ENCODE assay signal across 8 cellular contexts in the genomic region with DNA sequence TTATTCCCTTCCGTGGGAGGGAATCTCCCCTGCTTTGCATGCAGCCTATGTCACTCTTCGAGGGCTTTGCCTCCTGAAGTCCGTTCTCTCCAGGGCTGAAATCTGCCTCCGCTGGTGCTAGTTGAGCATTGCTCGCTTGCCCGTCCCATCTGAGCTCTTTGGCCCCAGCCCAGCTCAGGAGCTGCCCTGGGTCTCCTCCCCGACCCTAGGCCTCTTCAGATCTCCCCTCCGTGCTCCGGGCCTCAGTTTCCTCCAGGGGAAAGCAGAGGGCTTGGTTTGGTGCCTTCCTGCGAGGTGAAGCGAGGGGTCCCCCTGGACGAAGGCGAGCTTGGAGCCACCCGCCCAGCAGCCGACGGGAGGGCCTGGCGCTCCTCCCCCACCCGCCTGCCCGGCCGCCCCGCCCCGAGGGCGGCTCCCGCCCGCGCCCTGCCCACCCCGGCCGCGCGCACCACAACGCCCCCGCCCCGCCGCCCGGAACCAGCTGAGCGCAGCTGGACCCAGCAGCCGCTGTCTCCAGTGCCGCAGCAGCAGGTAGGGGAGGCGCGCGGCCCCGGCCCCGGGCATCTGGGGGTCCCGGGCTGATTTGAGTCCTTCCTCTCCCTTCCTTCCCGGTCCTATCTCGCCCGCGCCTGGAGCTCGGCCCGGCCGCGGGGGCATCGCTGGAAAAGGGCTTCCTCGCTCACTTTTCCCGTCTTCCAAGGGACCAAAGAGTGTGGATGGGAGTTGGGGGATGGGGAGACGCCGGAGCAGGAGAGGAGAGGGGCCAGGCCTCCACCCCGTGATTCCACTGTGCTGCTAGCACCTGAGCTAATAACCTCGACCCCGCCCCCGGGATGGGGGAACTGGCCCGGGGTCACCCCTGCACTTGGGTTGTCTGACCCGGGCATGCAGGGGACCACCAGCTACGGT. TPM values are rescaled to one million over a fixed set of nuclear protein-coding genes. Genes with fewer than 3 reads are reported as not detected.
DNase-seq lines count a peak whose midpoint lies in the region; ATAC-seq and TF ChIP-seq lines count a peak whose summit lies in the region.

A gene (plus strand): TSS at position 474 of the 909 bp plus-strand sequence. CDS start 33,810 bp downstream, outside the sequence.

- peak within 1 kb of the TSS in 1 of 2 donors; percentile 61 for H3K4me3 ChIP-seq in CD4-positive, alpha-beta memory T cell (ENCODE audit: low read length in 2 of 2)
- H3K4me3 ChIP-seq in ascending aorta (peak within 1 kb of the TSS; percentile 90 to 99), right atrium auricular region (peak within 1 kb of the TSS; percentile 88 to 89)

- no peaks in the 10 kb centered on the region for H3K36me3 Mint-ChIP-seq in CD4-positive, alpha-beta memory T cell
- H3K36me3 Mint-ChIP-seq in T-helper 1 cell treated with Interleukin-12 subunit alpha and Interleukin-12 subunit beta and Interleukin-4 antibody, amounts not matched to agents 30 μg/mL and 1 μg/mL, for 36 hours (ENCODE audit: low read depth): no peaks in the 10 kb centered on the region
- H3K36me3 Mint-ChIP-seq in progenitor cell of endocrine pancreas (ENCODE audit: insufficient read depth): no peaks in the 10 kb centered on the region

- TF ChIP-seq EP300 in Ishikawa (IDR thresholded peaks at IDR 0.05; ENCODE audit: borderline replicate concordance): no peak

- CTCF ChIA-PET in CD4-positive, alpha-beta memory T cell (lab: Charles Lee; ENCODE audit: partially characterized antibody): interaction anchor here (1.2 to 1.9 kb wide), 3 partner anchors 11 to 55 kb away, joined by 3 to 9 read pairs (median 8); no protein-coding TSS in a partner anchor

- peaks cover 3 to 17% (median 9%) of the 10 kb centered on the region in 4 donors for H3K4me1 Mint-ChIP-seq in CD4-positive, alpha-beta memory T cell
- peaks cover 12% of the 10 kb centered on the region for H3K4me1 Mint-ChIP-seq in T-helper 1 cell treated with Interleukin-12 subunit alpha and Interleukin-12 subunit beta and Interleukin-4 antibody, amounts not matched to agents 30 μg/mL and 1 μg/mL, for 36 hours (ENCODE audit: low read depth)
- peaks cover 18% of the 10 kb centered on the region for H3K4me1 Mint-ChIP-seq in progenitor cell of endocrine pancreas (ENCODE audit: low read depth)

- H3K27me3 Mint-ChIP-seq in CD4-positive, alpha-beta memory T cell: no peaks in the 10 kb centered on the region
- H3K27me3 Mint-ChIP-seq in T-helper 1 cell treated with Interleukin-12 subunit alpha and Interleukin-12 subunit beta and Interleukin-4 antibody, amounts not matched to agents 30 μg/mL and 1 μg/mL, for 36 hours (ENCODE audit: low read depth): peaks cover 55% of the 10 kb centered on the region
- H3K27me3 Mint-ChIP-seq in progenitor cell of endocrine pancreas: peaks cover 53% of the 10 kb centered on the region

- H3K9me3 ChIP-seq in CD4-positive, alpha-beta memory T cell (ENCODE audit: control insufficient read depth in 1 of 2, low read length in 2 of 2): no peaks in the 10 kb centered on the region
- no peaks in the 10 kb centered on the region for H3K9me3 ChIP-seq in ascending aorta
- H3K9me3 ChIP-seq in right atrium auricular region: no peaks in the 10 kb centered on the region

- H3K27ac ChIP-seq in CD4-positive, alpha-beta memory T cell (ENCODE audit: low read depth, low read length): no peak within 1 kb of the TSS
- H3K27ac ChIP-seq in ascending aorta: peak within 1 kb of the TSS; percentile 98 to 99
- H3K27ac ChIP-seq in right atrium auricular region: peak within 1 kb of the TSS; percentile 91 to 92

- peak; percentile 15 to 43 (median 22) for DNase-seq in CD4-positive, alpha-beta memory T cell
- DNase-seq in ascending aorta (ENCODE audit: low spot score in 2 of 2): peak in 1 of 2 donors; percentile 91
- DNase-seq in right atrium auricular region (ENCODE audit: low spot score): no peak
- DNase-seq in progenitor cell of endocrine pancreas (ENCODE audit: low spot score, unreplicated experiment): peak; percentile 56

- intact Hi-C loops in CD4-positive, alpha-beta memory T cell (cut with micrococcal nuclease): no loop called here
- intact Hi-C loops in ascending aorta (cut with DNase I): loop anchor here (2.0 kb wide), 3 partner anchors 19 to 103 kb away; a partner anchor contains a TSS

- peak within 1 kb of the TSS; percentile 74 to 88 (median 82) for H3K4me3 Mint-ChIP-seq in CD4-positive, alpha-beta memory T cell
- peak within 1 kb of the TSS; percentile 80 for H3K4me3 Mint-ChIP-seq in T-helper 1 cell treated with Interleukin-12 subunit alpha and Interleukin-12 subunit beta and Interleukin-4 antibody, amounts not matched to agents 30 μg/mL and 1 μg/mL, for 36 hours
- peak within 1 kb of the TSS; percentile 86 for H3K4me3 Mint-ChIP-seq in progenitor cell of endocrine pancreas (ENCODE audit: low read depth)

- no peaks in the 10 kb centered on the region for H3K36me3 ChIP-seq in CD4-positive, alpha-beta memory T cell (ENCODE audit: insufficient read depth, low read length)
- no peaks in the 10 kb centered on the region for H3K36me3 ChIP-seq in ascending aorta
- no peaks in the 10 kb centered on the region for H3K36me3 ChIP-seq in right atrium auricular region

- peak in 1 of 3 experiments; percentile 33 for TF ChIP-seq CTCF in ascending aorta (IDR thresholded peaks at IDR 0.05)
- TF ChIP-seq CTCF in right atrium auricular region (IDR thresholded peaks at IDR 0.05): no peak
- no peak for TF ChIP-seq CTCF in progenitor cell of endocrine pancreas (IDR thresholded peaks at IDR 0.05; ENCODE audit: unreplicated experiment)

- POLR2A ChIA-PET in CD4-positive, alpha-beta memory T cell (lab: Charles Lee; ENCODE audit: partially characterized antibody): interaction anchor here (0.6 kb wide), 1 partner anchor 16 kb away, joined by 4 read pairs; no protein-coding TSS in a partner anchor

- H3K27me3 ChIP-seq in CD4-positive, alpha-beta memory T cell (ENCODE audit: insufficient read depth, low read length): no peaks in the 10 kb centered on the region
- H3K27me3 ChIP-seq in ascending aorta: no peaks in the 10 kb centered on the region
- no peaks in the 10 kb centered on the region for H3K27me3 ChIP-seq in right atrium auricular region

- ATAC-seq in GM21381 (IDR thresholded peaks at IDR 0.05; ENCODE audit: unreplicated experiment): peak; percentile 84
- no peak for ATAC-seq in HG02970 (IDR thresholded peaks at IDR 0.05; ENCODE audit: low FRiP score, unreplicated experiment)

- H3K4me1 ChIP-seq in CD4-positive, alpha-beta memory T cell (ENCODE audit: insufficient read depth, low read length): peaks cover 12% of the 10 kb centered on the region
- H3K4me1 ChIP-seq in ascending aorta: peaks cover 23 to 36% of the 10 kb centered on the region in 2 donors
- H3K4me1 ChIP-seq in right atrium auricular region: peaks cover 0 to 60% of the 10 kb centered on the region in 2 donors

- peaks cover 0 to 2% (median 0%) of the 10 kb centered on the region in 8 donors for H3K9me3 Mint-ChIP-seq in CD4-positive, alpha-beta memory T cell
- H3K9me3 Mint-ChIP-seq in T-helper 1 cell treated with Interleukin-12 subunit alpha and Interleukin-12 subunit beta and Interleukin-4 antibody, amounts not matched to agents 30 μg/mL and 1 μg/mL, for 36 hours: no peaks in the 10 kb centered on the region
- H3K9me3 Mint-ChIP-seq in progenitor cell of endocrine pancreas (ENCODE audit: low read depth): no peaks in the 10 kb centered on the region

- TF ChIP-seq RAD21 in Ishikawa (IDR thresholded peaks at IDR 0.05; ENCODE audit: low read depth): no peak

- peak within 1 kb of the TSS in 3 of 7 donors; percentile 6 to 51 (median 25) for H3K27ac Mint-ChIP-seq in CD4-positive, alpha-beta memory T cell
- H3K27ac Mint-ChIP-seq in T-helper 1 cell treated with Interleukin-12 subunit alpha and Interleukin-12 subunit beta and Interleukin-4 antibody, amounts not matched to agents 30 μg/mL and 1 μg/mL, for 36 hours: peak within 1 kb of the TSS; percentile 63
- H3K27ac Mint-ChIP-seq in progenitor cell of endocrine pancreas: no peak within 1 kb of the TSS

TF ChIP-seq in Ishikawa, 13 proteins besides CTCF, POLR2A, EP300 and RAD21:
- TF ChIP-seq EGR1 (IDR thresholded peaks at IDR 0.05): peak; percentile 76
- TF ChIP-seq CREB1 (IDR thresholded peaks at IDR 0.05; ENCODE audit: low read depth): no peak
- peak; percentile 44; the same call in 1 of the 2 replicates for TF ChIP-seq NFIC (IDR thresholded peaks at IDR 0.05)
- TF ChIP-seq CEBPB (IDR thresholded peaks at IDR 0.05): no peak
- TF ChIP-seq TAF1 (IDR thresholded peaks at IDR 0.05; ENCODE audit: low read depth): no peak
TF ChIP-seq in Ishikawa: peak in this region for 2.

RNA-seq across cellular contexts. Expression of the gene that starts here (rescaled TPM):
- total RNA-seq in CD4-positive, alpha-beta memory T cell: 1 to 10 TPM; 7.8 to 8.7 TPM
- polyA plus RNA-seq in CD4-positive, alpha-beta memory T cell: 1 to 10 TPM; 1.9 to 4.1 TPM
- total RNA-seq in ascending aorta: 3,012 TPM
- 1,000 to 10,000 TPM; 1,444 to 3,478 TPM for total RNA-seq in right atrium auricular region
- 35.0 and 41.4 TPM in 2 replicates for total RNA-seq in progenitor cell of endocrine pancreas

Comparison
In these comparisons a context has a peak if more than half of its experiments do, and no peak if none do; other contexts are left out.
1. RNA of the gene that starts here (total RNA-seq): 1,444 to 3,478 TPM in right atrium auricular region and 3,012 TPM in ascending aorta (single experiment); 35.0 to 41.4 TPM in progenitor cell of endocrine pancreas and 7.8 to 8.7 TPM in CD4-positive, alpha-beta memory T cell; every median in the first group is over 10 times any median in the second.
2. Peak in every context shown above with its lines, with median percentiles within 50 percentile points of each other: H3K4me3 Mint-ChIP-seq.